Comparison of ENCODE assay signal across 22 cellular contexts in genomic region chr2:182496596-182496995, GRCh38.
"Had no signal": no experiment of that assay in that cellular context is flagged by ENCODE, and none has a peak within 500 bp of the region (broad histone marks: within the 10 kb centered on the region; RNA-seq: fewer than 3 reads in every experiment).

No MANE protein-coding gene starts in this region.

- H3K36me3 ChIP-seq: ascending aorta, breast epithelium, left lung, prostate gland, right atrium auricular region, tibial nerve, vagina had no signal

- H3K27me3 ChIP-seq: ascending aorta, breast epithelium, left lung, right atrium auricular region, tibial nerve, vagina had no signal

- H3K4me1 ChIP-seq: ascending aorta, breast epithelium, left lung, prostate gland, right atrium auricular region, tibial nerve, vagina had no signal

- H3K27me3 Mint-ChIP-seq: activated CD4-positive, alpha-beta T cell treated with anti-CD3 and anti-CD28 coated beads, Interleukin-2, amount 10 ng/mL, durations not matched to agents 24 days and 14 days; naive B cell; T-cell had no signal

- H3K27ac ChIP-seq: ascending aorta, breast epithelium, left lung, prostate gland, right atrium auricular region, tibial nerve, vagina had no signal

- H3K36me3 Mint-ChIP-seq: naive B cell, T-cell had no signal

- ATAC-seq: activated CD8-positive, alpha-beta T cell treated with anti-CD3 and anti-CD28 coated beads, Interleukin-2, amount 10 ng/mL, durations not matched to agents 7 days and 5 days; activated T-cell treated with anti-CD3 and anti-CD28 coated beads, Interleukin-2, amount 50 U/mL, for 4 hours; esophagus mucosa; left lung; mucosa of descending colon; stimulated activated naive CD8-positive, alpha-beta T cell treated with anti-CD3 and anti-CD28 coated beads, Interleukin-15, Interleukin-2, amounts not matched to agents 100 U/mL and 50 U/mL, for 24 hours; T-cell had no signal

- H3K9me3 ChIP-seq: ascending aorta, breast epithelium, left lung, mucosa of descending colon, prostate gland, right atrium auricular region, tibial nerve, vagina had no signal

- DNase-seq: activated CD4-positive, alpha-beta T cell treated with anti-CD3 and anti-CD28 coated beads, Interleukin-2, amount 10 ng/mL, durations not matched to agents 24 days and 14 days; activated CD8-positive, alpha-beta T cell treated with anti-CD3 and anti-CD28 coated beads, Interleukin-2, amount 10 ng/mL, durations not matched to agents 7 days and 5 days; activated effector memory CD4-positive, alpha-beta T cell treated with Interleukin-2 at 50 U/mL for 16 hours; activated naive CD4-positive, alpha-beta T cell treated with anti-CD3 and anti-CD28 coated beads, Interleukin-2, amount 50 U/mL, for 16 hours; activated T-cell treated with anti-CD3 and anti-CD28 coated beads, Interleukin-2, amount 50 U/mL, for 4 hours; cortex of kidney; left lung; mammary epithelial cell; mucosa of descending colon; naive B cell; stimulated activated naive CD8-positive, alpha-beta T cell treated with anti-CD3 and anti-CD28 coated beads, Interleukin-15, Interleukin-2, amounts not matched to agents 100 U/mL and 50 U/mL, for 24 hours; substantia nigra; T-cell; T-helper 9 cell had no signal

- H3K4me3 ChIP-seq: ascending aorta, breast epithelium, left lung, mucosa of descending colon, prostate gland, right atrium auricular region, tibial nerve, vagina had no signal

- H3K4me1 Mint-ChIP-seq: activated CD4-positive, alpha-beta T cell treated with anti-CD3 and anti-CD28 coated beads, Interleukin-2, amount 10 ng/mL, durations not matched to agents 24 days and 14 days; naive B cell; T-cell had no signal

- H3K4me3 Mint-ChIP-seq: activated CD4-positive, alpha-beta T cell treated with anti-CD3 and anti-CD28 coated beads, Interleukin-2, amount 10 ng/mL, durations not matched to agents 24 days and 14 days; activated CD8-positive, alpha-beta T cell treated with anti-CD3 and anti-CD28 coated beads, Interleukin-2, amount 10 ng/mL, durations not matched to agents 7 days and 5 days; activated T-cell treated with anti-CD3 and anti-CD28 coated beads, Interleukin-2, amount 50 U/mL, for 4 hours; naive B cell; neural crest cell; T-cell had no signal

- H3K9me3 Mint-ChIP-seq: activated CD4-positive, alpha-beta T cell treated with anti-CD3 and anti-CD28 coated beads, Interleukin-2, amount 10 ng/mL, durations not matched to agents 24 days and 14 days; activated T-cell treated with anti-CD3 and anti-CD28 coated beads, Interleukin-2, amount 50 U/mL, for 4 hours had no signal

- H3K27ac Mint-ChIP-seq: activated CD4-positive, alpha-beta T cell treated with anti-CD3 and anti-CD28 coated beads, Interleukin-2, amount 10 ng/mL, durations not matched to agents 24 days and 14 days; activated CD8-positive, alpha-beta T cell treated with anti-CD3 and anti-CD28 coated beads, Interleukin-2, amount 10 ng/mL, durations not matched to agents 7 days and 5 days; naive B cell; T-cell had no signal
